9 cellular contexts compared by ENCODE assay signal in genomic region chr6:24919404-24919892, GRCh38. TPM values are rescaled to one million over a fixed set of nuclear protein-coding genes. Genes with fewer than 3 reads are reported as not detected.
DNase-seq lines count a peak whose midpoint lies in the region; ATAC-seq and TF ChIP-seq lines count a peak whose summit lies in the region.
"Had no signal": no experiment of that assay in that cellular context is flagged by ENCODE, and none has a peak within 500 bp of the region (broad histone marks: within the 10 kb centered on the region; RNA-seq: fewer than 3 reads in every experiment).

No MANE protein-coding gene starts in this region.

- no peak overlapping the region for H2BK15ac ChIP-seq in H9 (ENCODE audit: low read depth, low read length)

- no peak overlapping the region for H3K14ac ChIP-seq in H9 (ENCODE audit: insufficient read depth, low read length)

- no peak overlapping the region for H3T11ph ChIP-seq in H9 (ENCODE audit: low read length)

- no peaks in the 10 kb centered on the region for H3K23me2 ChIP-seq in H9 (ENCODE audit: insufficient read length, low read depth, low read length, poor library complexity, severe bottlenecking)

- H3K79me1 ChIP-seq in H9 (ENCODE audit: insufficient read depth, low read depth, low read length, poor library complexity, severe bottlenecking), result no peaks in the 10 kb centered on the region

- H3K9me3 ChIP-seq in H9 (ENCODE audit: control insufficient read depth, low read depth, low read length), result no peaks in the 10 kb centered on the region
- H3K9me3 ChIP-seq in iPS-20b (ENCODE audit: insufficient read depth, low read depth, low read length), result no peaks in the 10 kb centered on the region

- no peak overlapping the region for H2BK20ac ChIP-seq in H9 (ENCODE audit: low read depth, low read length, poor library complexity, severe bottlenecking)

- no peaks in the 10 kb centered on the region; the same call in 1 of the 2 replicates for H3K27me3 Mint-ChIP-seq in H9 (ENCODE audit: low read depth)

- H3K4me1 ChIP-seq in H9 (ENCODE audit: insufficient read depth, low read length) (peaks cover 23% of the 10 kb centered on the region; the same call in 1 of the 2 replicates), iPS-20b (ENCODE audit: insufficient read depth, low read length) (peaks cover 36% of the 10 kb centered on the region)

- no peak overlapping the region for H3K18ac ChIP-seq in H9 (ENCODE audit: insufficient read length, low read depth, low read length)

- H2AK5ac ChIP-seq in H9 (ENCODE audit: insufficient read length, low read length), result no peak overlapping the region

- H3K9ac ChIP-seq in H9 (ENCODE audit: extremely low read depth, insufficient read length, low read length) (no peak overlapping the region), iPS-20b (ENCODE audit: low read depth, low read length) (peak overlapping the region; percentile 6; the same call in 1 of the 2 replicates)

- peaks cover 0 to 2% (median 0%) of the 10 kb centered on the region in 3 experiments; a peak in 2 of 7 replicates for H3K36me3 Mint-ChIP-seq in H9 (ENCODE audit: insufficient read depth in 1 of 3, low read depth in 3 of 3)

- peak overlapping the region in 2 of 3 experiments; percentile 64 to 74; a peak in 4 of 7 replicates for H3K27ac Mint-ChIP-seq in H9

- H3K9me3 Mint-ChIP-seq in H9, result no peaks in the 10 kb centered on the region

- no peak overlapping the region for H2BK12ac ChIP-seq in H9 (ENCODE audit: insufficient read length, low read depth, low read length)

- no peak overlapping the region for H3K56ac ChIP-seq in H9 (ENCODE audit: insufficient read length, low read depth, low read length)

- no peak overlapping the region for H4K5ac ChIP-seq in H9 (ENCODE audit: insufficient read length, low read depth, low read length)

- H2BK120ac ChIP-seq in H9 (ENCODE audit: low read depth, low read length, poor library complexity, severe bottlenecking), result no peak overlapping the region

- H3K27ac ChIP-seq in H9 (ENCODE audit: insufficient read length, low read depth, low read length), result no peak overlapping the region
- H3K27ac ChIP-seq in iPS-20b (ENCODE audit: low read length), result peak overlapping the region; percentile 2
- no peak overlapping the region for H3K27ac ChIP-seq in caudate nucleus (ENCODE audit: low read depth, low read length)

- no peak for ATAC-seq in GM19023 (IDR thresholded peaks at IDR 0.05; ENCODE audit: unreplicated experiment)
- no peak for ATAC-seq in HG02588 (IDR thresholded peaks at IDR 0.05; ENCODE audit: unreplicated experiment)
- ATAC-seq: HCT116 had no signal

- no peak for DNase-seq in H9
- peak; percentile 93 for DNase-seq in NCI-H2171 treated with DMSO at 0.1 percent for 48 hours (lab: John Stamatoyannopoulos, UW)
- no peak for DNase-seq in caudate nucleus (lab: John Stamatoyannopoulos, UW)
- DNase-seq in EL, result no peak

- TF ChIP-seq CTCF in H9 (conservative IDR thresholded peaks at IDR 0.05), result no peak

- no peak overlapping the region for H4K8ac ChIP-seq in H9 (replicated peaks; ENCODE audit: insufficient read length, low read depth, low read length)

- H3K79me2 ChIP-seq in H9 (ENCODE audit: insufficient read depth, low read length), result peaks cover 2% of the 10 kb centered on the region; the same call in 1 of the 2 replicates

- no peaks in the 10 kb centered on the region for H3K36me3 ChIP-seq in iPS-20b (ENCODE audit: insufficient read depth, low read depth, low read length)

- H3K4ac ChIP-seq in H9 (ENCODE audit: low read depth, low read length), result no peak overlapping the region

- H2AFZ ChIP-seq in H9 (ENCODE audit: low read length), result no peak overlapping the region

- H3K27me3 ChIP-seq in H9 (ENCODE audit: insufficient read depth, low read length) (no peaks in the 10 kb centered on the region), iPS-20b (ENCODE audit: insufficient read depth, low read length) (no peaks in the 10 kb centered on the region)

- H3K4me3 Mint-ChIP-seq in H9, result peak overlapping the region in 1 of 2 experiments; percentile 27; a peak in 1 of 5 replicates

- H3K4me1 Mint-ChIP-seq in H9, result peaks cover 42 to 49% of the 10 kb centered on the region in 2 experiments

- H2BK5ac ChIP-seq in H9 (ENCODE audit: insufficient read length, low read length), result no peak overlapping the region

- no peak overlapping the region for H3K23ac ChIP-seq in H9 (ENCODE audit: insufficient read length, low read depth, low read length)

- H3K4me2 ChIP-seq in H9 (ENCODE audit: insufficient read depth, insufficient read length, low read length), result peak overlapping the region; percentile 12

- WGBS in H9 (ENCODE audit: extremely low coverage, insufficient read length, low lambda C conversion rate), result no CpG with 5 or more reads among the region's 8 CpGs

- no peaks in the 10 kb centered on the region for H4K20me1 ChIP-seq in H9 (ENCODE audit: control insufficient read depth, insufficient read depth, insufficient read length)

- no peak overlapping the region for H4K91ac ChIP-seq in H9 (ENCODE audit: insufficient read length, low read depth, low read length)

- H3K4me3 ChIP-seq in GM08714 (ENCODE audit: low read length), result peak overlapping the region; percentile 5; the same call in 1 of the 2 replicates
- no peak overlapping the region for H3K4me3 ChIP-seq in iPS-20b (ENCODE audit: low read length)

RNA-seq across cellular contexts. Expression of gene RIPOR2, which starts 16.3 kb away (rescaled TPM):
- 5.0 and 5.1 TPM in 2 replicates for total RNA-seq in H9 (2021)
